ENCODE assay signal across 8 cellular contexts in genomic region chr5:177351392-177352329, GRCh38. TPM values are rescaled to one million over a fixed set of nuclear protein-coding genes. Genes with fewer than 3 reads are reported as not detected.
DNase-seq lines count a peak whose midpoint lies in the region; ATAC-seq, FAIRE-seq and TF ChIP-seq lines count a peak whose summit lies in the region.

LMAN2 (minus strand) TSS chr5:177351668; CDS start chr5:177351647, 21 bp downstream.

- H3K27ac ChIP-seq in HUES64 (ENCODE audit: low read depth, low read length) = peak within 1 kb of the TSS; percentile 99
- H3K27ac ChIP-seq in OCI-LY1 (ENCODE audit: low read depth, low read length, poor library complexity, severe bottlenecking) = peak within 1 kb of the TSS; percentile 95
- peak within 1 kb of the TSS; percentile 77 for H3K27ac ChIP-seq in endothelial cell of umbilical vein (ENCODE audit: insufficient read depth, low read depth, low read length)

- H3K79me2 ChIP-seq in OCI-LY1 (ENCODE audit: insufficient read depth, low read length) (peaks cover 44% of the 10 kb centered on the region), endothelial cell of umbilical vein (ENCODE audit: control insufficient read depth, insufficient read depth, low read length) (peaks cover 40% of the 10 kb centered on the region)

- peak; percentile 96 for ATAC-seq in GM21447 (IDR thresholded peaks at IDR 0.05; ENCODE audit: unreplicated experiment)

- no peaks in the 10 kb centered on the region for H3F3A ChIP-seq in OCI-LY1 (ENCODE audit: insufficient read depth, low read length)

- peaks cover 5% of the 10 kb centered on the region; the same call in 1 of the 2 replicates for H3K27me3 ChIP-seq in HUES64 (ENCODE audit: insufficient read depth, low read length)
- H3K27me3 ChIP-seq in OCI-LY1 (ENCODE audit: insufficient read depth, low read length) = no peaks in the 10 kb centered on the region
- H3K27me3 ChIP-seq in endothelial cell of umbilical vein (ENCODE audit: control insufficient read depth in 2 of 2, insufficient read depth in 2 of 2, low read length in 2 of 2) = no peaks in the 10 kb centered on the region

- H3K9ac ChIP-seq in HUES64 (ENCODE audit: low read depth, low read length) (peak within 1 kb of the TSS; percentile 98), OCI-LY1 (ENCODE audit: low read length) (peak within 1 kb of the TSS; percentile 97), endothelial cell of umbilical vein (replicated peaks; ENCODE audit: extremely low read depth, insufficient read depth, low read length) (peak within 1 kb of the TSS; percentile 89)

- H4K20me1 ChIP-seq in OCI-LY1 (ENCODE audit: insufficient read depth, low read length) = no peaks in the 10 kb centered on the region
- no peaks in the 10 kb centered on the region for H4K20me1 ChIP-seq in endothelial cell of umbilical vein (replicated peaks; ENCODE audit: control insufficient read depth, extremely low read depth, insufficient read depth, low read length)

- peak; percentile 97 for DNase-seq in Caki2 (ENCODE audit: low read depth)
- peak; percentile 84 for DNase-seq in activated CD8-positive, alpha-beta memory T cell treated with anti-CD3 and anti-CD28 coated beads, Interleukin-2, amount 50 U/mL, for 4 hours
- peak; percentile 97 for DNase-seq in endothelial cell of umbilical vein (ENCODE audit: low read depth, low spot score)
- peak; percentile 93 for DNase-seq in middle frontal gyrus (ENCODE audit: extremely low spot score, low spot score)
- peak; percentile 74 to 82 for DNase-seq in stimulated activated CD8-positive, alpha-beta memory T cell treated with anti-CD3 and anti-CD28 coated beads, Interleukin-2, amount 100 ng/mL, for 48 hours (ENCODE audit: low read depth in 2 of 2)

- H3K9me1 ChIP-seq in endothelial cell of umbilical vein (replicated peaks; ENCODE audit: control insufficient read depth, extremely low read depth, insufficient read depth, low read length) = no peaks in the 10 kb centered on the region

- POLR2A ChIA-PET in endothelial cell of umbilical vein (lab: Charles Lee) = interaction anchor here (0.8 to 2.1 kb wide), 3 partner anchors 10 to 41 kb away, joined by 3 to 6 read pairs (median 4); no protein-coding TSS in a partner anchor

- H3K4me1 ChIP-seq in HUES64 (ENCODE audit: insufficient read depth, low read length) (peaks cover 11% of the 10 kb centered on the region; the same call in 1 of the 2 replicates), OCI-LY1 (ENCODE audit: insufficient read depth, low read length, severe bottlenecking) (peaks cover 53% of the 10 kb centered on the region), endothelial cell of umbilical vein (ENCODE audit: control insufficient read depth, extremely low read depth, insufficient read depth, low read length) (peaks cover 21% of the 10 kb centered on the region)

- dilution Hi-C loops in endothelial cell of umbilical vein (cut with MboI; ENCODE audit: extremely low pct_ligation_motif_present, low sequenced_read_pairs) = no loop called here

- H3K9me3 ChIP-seq in HUES64 (ENCODE audit: insufficient read depth, low read depth, low read length) = no peaks in the 10 kb centered on the region
- no peaks in the 10 kb centered on the region for H3K9me3 ChIP-seq in OCI-LY1 (ENCODE audit: low read length)
- no peaks in the 10 kb centered on the region for H3K9me3 ChIP-seq in endothelial cell of umbilical vein (replicated peaks; ENCODE audit: control insufficient read depth, insufficient read depth, low read length)

- peak within 1 kb of the TSS; percentile 77 for H3K4me2 ChIP-seq in OCI-LY1 (ENCODE audit: low read length)
- H3K4me2 ChIP-seq in endothelial cell of umbilical vein (ENCODE audit: insufficient read depth, low read length) = peak within 1 kb of the TSS; percentile 85

- 0 out of 2 replicates have a peak within 1 kb of the TSS, but pooled peaks have one; percentile 36 for H2AFZ ChIP-seq in OCI-LY1 (ENCODE audit: low read length)
- peak within 1 kb of the TSS; percentile 91 for H2AFZ ChIP-seq in endothelial cell of umbilical vein (ENCODE audit: low read depth, low read length)

- in situ Hi-C loops in Caki2 (cut with HindIII; ENCODE audit: low pct_unique_long_range_greater_than_20kb, low sequenced_read_pairs) = no loop called here

- no TSS peak for BruUV-seq in endothelial cell of umbilical vein (replicated peaks; lab: Mats Ljungman, UMichigan)

- peak; percentile 99 for FAIRE-seq in endothelial cell of umbilical vein (lab: Jason Lieb, UNC)

- no peak for TF ChIP-seq CTCF in OCI-LY1 (IDR thresholded peaks at IDR 0.05; ENCODE audit: low read length)
- TF ChIP-seq CTCF in endothelial cell of umbilical vein (IDR thresholded peaks at IDR 0.05; ENCODE audit: extremely low read depth in 1 of 2, insufficient read depth in 1 of 2, low read depth in 1 of 2, low read length in 2 of 2) = no peak

- intact Hi-C loops in endothelial cell of umbilical vein (cut with micrococcal nuclease) = loop anchor here (1.0 to 2.0 kb wide), 4 partner anchors 19 to 39 kb away; no protein-coding TSS in a partner anchor

- WGBS in HUES64 = 6% methylated on average over 55 of the region's 55 CpGs

- H3K4me3 ChIP-seq in HUES64 (ENCODE audit: low read length) = peak within 1 kb of the TSS; percentile 99
- peak within 1 kb of the TSS; percentile 98 for H3K4me3 ChIP-seq in OCI-LY1 (ENCODE audit: low read depth, low read length, poor library complexity, severe bottlenecking)
- peak within 1 kb of the TSS; percentile 29 to 95 (median 61) for H3K4me3 ChIP-seq in endothelial cell of umbilical vein (replicated peaks in 1 of 3; ENCODE audit: insufficient read depth in 1 of 3, low read depth in 1 of 3, low read length in 3 of 3)

- CTCF ChIA-PET in endothelial cell of umbilical vein (lab: Charles Lee) = interaction anchor here (0.8 to 3.3 kb wide), 10 partner anchors 10 to 240 kb away, joined by 3 to 16 read pairs (median 6); no protein-coding TSS in a partner anchor

- TF ChIP-seq POLR2A in endothelial cell of umbilical vein (IDR thresholded peaks at IDR 0.05; ENCODE audit: low read depth, low read length) = peak; percentile 77

- no peaks in the 10 kb centered on the region for H3K9me2 ChIP-seq in OCI-LY1 (ENCODE audit: low read depth, low read length)

- H3K36me3 ChIP-seq in HUES64 (ENCODE audit: insufficient read depth, low read length) (peaks cover 17% of the 10 kb centered on the region), OCI-LY1 (ENCODE audit: insufficient read depth, low read length) (peaks cover 23% of the 10 kb centered on the region; the same call in 1 of the 2 replicates), endothelial cell of umbilical vein (ENCODE audit: control insufficient read depth in 2 of 2, extremely low read depth in 1 of 2, insufficient read depth in 2 of 2, low read length in 2 of 2) (peaks cover 2% of the 10 kb centered on the region in 2 experiments)

TF ChIP-seq in endothelial cell of umbilical vein, 7 proteins besides CTCF, POLR2A, EP300 and RAD21:
- TF ChIP-seq POLR2AphosphoS5 (IDR thresholded peaks at IDR 0.05; ENCODE audit: insufficient read depth, low read depth, low read length) (peak; percentile 76), MAX (IDR thresholded peaks at IDR 0.05; ENCODE audit: insufficient read depth, insufficient read length) (peak; percentile 20), FOS (IDR thresholded peaks at IDR 0.05; ENCODE audit: borderline replicate concordance, insufficient read depth, low read length) (no peak)

RNA-seq across cellular contexts. Expression of gene LMAN2, which starts in this region (rescaled TPM):
- 602 and 647 TPM in 2 replicates for total RNA-seq in Caki2 (2014; rRNA removed; shearing (Covaris generic); ENCODE audit: low replicate concordance)
- polyA plus RNA-seq in HUES64 (2013, experiment 1 of 2) = 124 TPM
- polyA plus RNA-seq in HUES64 (2013, experiment 2 of 2) = 117 TPM
- 151 and 160 TPM in 2 replicates for total RNA-seq in endothelial cell of umbilical vein
- polyA plus RNA-seq in endothelial cell of umbilical vein = 370 and 475 TPM in 2 replicates
- polyA plus RNA-seq in endothelial cell of umbilical vein (2011; cell fraction: cytosol; rRNA removed) = 338 and 363 TPM in 2 replicates
- 205 and 244 TPM in 2 replicates for polyA plus RNA-seq in endothelial cell of umbilical vein (2011; cell fraction: nucleus; rRNA removed)
- 154 and 161 TPM in 2 replicates for polyA plus RNA-seq in endothelial cell of umbilical vein (2012)
- 316 and 343 TPM in 2 replicates for polyA minus RNA-seq in endothelial cell of umbilical vein
- 192 TPM for polyA minus RNA-seq in endothelial cell of umbilical vein (2011; cell fraction: cytosol; rRNA and poly(A)+ RNA removed)
- 84.3 and 117 TPM in 2 replicates for polyA minus RNA-seq in endothelial cell of umbilical vein (2011; cell fraction: nucleus; rRNA and poly(A)+ RNA removed)

Comparison
In these comparisons a context has a peak if more than half of its experiments do, and no peak if none do; other contexts are left out.
1. Peak in every context shown above with its lines: DNase-seq, ATAC-seq, H3K4me3 ChIP-seq and H3K27ac ChIP-seq.